24 cellular contexts compared by ENCODE assay signal in genomic region chr4:87034527-87034926, GRCh38.
A peak's percentile ranks its signal among the peaks of the same experiment; 100 is the strongest.
DNase-seq lines count a peak whose midpoint lies in the region; ATAC-seq, FAIRE-seq and TF ChIP-seq lines count a peak whose summit lies in the region.
"Had no signal": no experiment of that assay in that cellular context is flagged by ENCODE, and none has a peak within 500 bp of the region (broad histone marks: within the 10 kb centered on the region; RNA-seq: fewer than 3 reads in every experiment).

No MANE protein-coding gene starts in this region.

- 62% methylated on average over 3 of the region's 3 CpGs for WGBS in SK-N-SH (ENCODE audit: low lambda C conversion rate)
- WGBS in gastroesophageal sphincter (ENCODE audit: low coverage in 1 of 2), 2 donors: 50 to 56% methylated on average over 3 of the region's 3 CpGs

- H3K4me1 ChIP-seq in SK-N-SH (ENCODE audit: control insufficient read depth in 1 of 2, insufficient read depth in 2 of 2, low read depth in 1 of 2, low read length in 1 of 2) (peaks cover 53 to 56% of the 10 kb centered on the region in 2 experiments; a peak in 3 of 4 replicates), HUES48 (ENCODE audit: control insufficient read depth, insufficient read depth, low read length) (peaks cover 94% of the 10 kb centered on the region), gastroesophageal sphincter (peaks cover 62 to 100% (median 87%) of the 10 kb centered on the region in 3 donors), skeletal muscle tissue (ENCODE audit: control insufficient read depth in 3 of 3, insufficient read depth in 3 of 3, low read length in 3 of 3) (peaks cover 91 to 97% (median 91%) of the 10 kb centered on the region in 3 donors)

- TF ChIP-seq POLR2A in gastroesophageal sphincter (IDR thresholded peaks at IDR 0.05) (no peak), GM12891 (IDR thresholded peaks at IDR 0.05; ENCODE audit: low read depth, low read length) (no peak)

- no peak for DNase-seq in SK-N-SH
- no peak for DNase-seq in GM12891 (ENCODE audit: insufficient read length, low spot score)
- DNase-seq in GDM1 (lab: John Stamatoyannopoulos, UW): no peak
- no peak for DNase-seq in NCI-H2029 (lab: John Stamatoyannopoulos, UW)
- DNase-seq: activated CD4-positive, alpha-beta T cell treated with anti-CD3 and anti-CD28 coated beads, Interleukin-2, amount 50 U/mL, for 1 hour; AML-193; DMS79 treated with DMSO at 0.1 percent for 48 hours; HCEC 1CT; naive B cell; NCI-H1092; NCI-H2081 treated with DMSO at 0.1 percent for 48 hours; pancreas; Peyer's patch; stimulated activated CD4-positive, alpha-beta T cell treated with anti-CD3 and anti-CD28 coated beads, Interleukin-2, amount 100 ng/mL, for 24 hours; stimulated activated naive CD4-positive, alpha-beta T cell treated with Interleukin-2 at 50 U/mL for 16 hours; T-helper 17 cell had no signal

- TF ChIP-seq RAD21 in SK-N-SH (IDR thresholded peaks at IDR 0.05; ENCODE audit: low read length): no peak

- H3K4me2 ChIP-seq in SK-N-SH: no peak overlapping the region

- H4K20me1 ChIP-seq in SK-N-SH (ENCODE audit: insufficient read depth): no peaks in the 10 kb centered on the region

- H2AFZ ChIP-seq in SK-N-SH (ENCODE audit: low read depth): no peak overlapping the region

- H3K36me3 ChIP-seq in SK-N-SH (replicated peaks in 1 of 2; ENCODE audit: control insufficient read depth in 1 of 2, insufficient read depth in 2 of 2, low read length in 1 of 2): no peaks in the 10 kb centered on the region
- no peaks in the 10 kb centered on the region for H3K36me3 ChIP-seq in HUES48 (ENCODE audit: control insufficient read depth, insufficient read depth, low read length)
- no peaks in the 10 kb centered on the region for H3K36me3 ChIP-seq in gastroesophageal sphincter
- H3K36me3 ChIP-seq in skeletal muscle tissue (ENCODE audit: control insufficient read depth in 3 of 3, insufficient read depth in 3 of 3, low read length in 3 of 3): no peaks in the 10 kb centered on the region
- H3K36me3 ChIP-seq: pancreas, Peyer's patch had no signal

- no peaks in the 10 kb centered on the region for H3K9me3 ChIP-seq in SK-N-SH
- no peaks in the 10 kb centered on the region for H3K9me3 ChIP-seq in HUES48 (ENCODE audit: control insufficient read depth, insufficient read depth, low read length)
- H3K9me3 ChIP-seq in gastroesophageal sphincter: no peaks in the 10 kb centered on the region
- H3K9me3 ChIP-seq in skeletal muscle tissue (ENCODE audit: control insufficient read depth in 3 of 3, low read length in 3 of 3): no peaks in the 10 kb centered on the region
- H3K9me3 ChIP-seq: pancreas, Peyer's patch, SJSA1 had no signal

- H3K27ac ChIP-seq in SK-N-SH (ENCODE audit: low read depth in 2 of 2, low read length in 1 of 2) (peak overlapping the region in 1 of 2 experiments; percentile 13; a peak in 1 of 4 replicates), HUES48 (ENCODE audit: low read depth, low read length) (peak overlapping the region; percentile 7), gastroesophageal sphincter (peak overlapping the region in 3 of 4 donors; percentile 76 to 86 (median 81)), skeletal muscle tissue (ENCODE audit: low read depth, low read length) (peak overlapping the region; percentile 95)
- H3K27ac ChIP-seq: 22Rv1, SJSA1 had no signal

- TF ChIP-seq CTCF in SK-N-SH (IDR thresholded peaks at IDR 0.05) (no peak), gastroesophageal sphincter (IDR thresholded peaks at IDR 0.05) (no peak)

- POLR2A ChIA-PET in SK-N-SH (lab: Yijun Ruan, JAX): no interaction called here

- CTCF ChIA-PET in SK-N-SH (lab: Yijun Ruan, JAX): interaction anchor here (1.0 to 2.2 kb wide), 2 partner anchors 25 to 59 kb away, joined by 3 to 6 read pairs; no protein-coding TSS in a partner anchor

- H3F3A ChIP-seq in SK-N-SH (replicated peaks; ENCODE audit: insufficient read depth): peaks cover 11% of the 10 kb centered on the region

- no peak overlapping the region for H3K4me3 ChIP-seq in SK-N-SH (ENCODE audit: low read depth in 2 of 2, low read length in 1 of 2)
- H3K4me3 ChIP-seq in HUES48 (ENCODE audit: low read depth, low read length): no peak overlapping the region
- H3K4me3 ChIP-seq in gastroesophageal sphincter: no peak overlapping the region
- H3K4me3 ChIP-seq in skeletal muscle tissue (ENCODE audit: low read length in 3 of 3): no peak overlapping the region
- H3K4me3 ChIP-seq: pancreas, Peyer's patch, SJSA1 had no signal

- H3K9ac ChIP-seq in SK-N-SH (no peak overlapping the region), HUES48 (ENCODE audit: low read depth, low read length) (no peak overlapping the region), skeletal muscle tissue (ENCODE audit: low read depth in 1 of 3, low read length in 3 of 3) (no peak overlapping the region)

- peaks cover 75% of the 10 kb centered on the region for H3K79me2 ChIP-seq in SK-N-SH (ENCODE audit: insufficient read depth)

- ATAC-seq in SK-N-SH treated with all-trans-retinoic acid at 6 μM for 48 hours: no peak
- no peak for ATAC-seq in gastroesophageal sphincter
- ATAC-seq: pancreas, T-helper 17 cell had no signal

- TF ChIP-seq EP300 in SK-N-SH (IDR thresholded peaks at IDR 0.05; ENCODE audit: borderline replicate concordance in 1 of 2, low read depth in 1 of 2, low read length in 1 of 2) (no peak), gastroesophageal sphincter (IDR thresholded peaks at IDR 0.05) (no peak)

- H3K27me3 ChIP-seq in SK-N-SH (ENCODE audit: insufficient read depth) (no peaks in the 10 kb centered on the region), HUES48 (ENCODE audit: control insufficient read depth, insufficient read depth, low read length) (no peaks in the 10 kb centered on the region), gastroesophageal sphincter (no peaks in the 10 kb centered on the region), skeletal muscle tissue (ENCODE audit: control insufficient read depth in 3 of 3, insufficient read depth in 3 of 3, low read length in 3 of 3) (no peaks in the 10 kb centered on the region)
- H3K27me3 ChIP-seq: pancreas, Peyer's patch, SJSA1 had no signal

- no peaks in the 10 kb centered on the region for H3K9me2 ChIP-seq in SK-N-SH

- FAIRE-seq in GM12891 (lab: Jason Lieb, UNC): no peak
- FAIRE-seq: colon, endometrium, pancreas had no signal

TF ChIP-seq in SK-N-SH, 30 proteins besides CTCF, POLR2A, EP300 and RAD21:
- TF ChIP-seq FOSL2 (IDR thresholded peaks at IDR 0.05; ENCODE audit: borderline replicate concordance, low read depth) (peak; percentile 3; the same call in 1 of the 2 replicates), YY1 (IDR thresholded peaks at IDR 0.05; ENCODE audit: low read depth) (no peak)

TF ChIP-seq in SK-N-SH treated with all-trans-retinoic acid at 6 μM for 48 hours, 23 proteins besides CTCF, POLR2A, EP300 and RAD21 (continues in another document):
- TF ChIP-seq ISL1 (CRISPR knock-in tag; IDR thresholded peaks at IDR 0.05) (no peak), RARB (CRISPR knock-in tag; IDR thresholded peaks at IDR 0.05) (no peak), ZNF70 (CRISPR knock-in tag; IDR thresholded peaks at IDR 0.05) (no peak), ESRRG (CRISPR knock-in tag; IDR thresholded peaks at IDR 0.05) (no peak), ZFP30 (CRISPR knock-in tag; IDR thresholded peaks at IDR 0.05) (no peak)

TF ChIP-seq in GM12891, 5 proteins besides CTCF, POLR2A, EP300 and RAD21:
- no peak for TF ChIP-seq SPI1 (IDR thresholded peaks at IDR 0.05; ENCODE audit: low read depth, low read length)
- TF ChIP-seq POLR2AphosphoS5 (IDR thresholded peaks at IDR 0.05; ENCODE audit: low read depth, low read length): no peak
- no peak for TF ChIP-seq POU2F2 (IDR thresholded peaks at IDR 0.05; ENCODE audit: low read depth, low read length)
- TF ChIP-seq PAX5 (IDR thresholded peaks at IDR 0.05; ENCODE audit: insufficient read depth, low read length, severe bottlenecking): no peak
- no peak for TF ChIP-seq TAF1 (IDR thresholded peaks at IDR 0.05; ENCODE audit: low read depth, low read length)
